In the genomic region with DNA sequence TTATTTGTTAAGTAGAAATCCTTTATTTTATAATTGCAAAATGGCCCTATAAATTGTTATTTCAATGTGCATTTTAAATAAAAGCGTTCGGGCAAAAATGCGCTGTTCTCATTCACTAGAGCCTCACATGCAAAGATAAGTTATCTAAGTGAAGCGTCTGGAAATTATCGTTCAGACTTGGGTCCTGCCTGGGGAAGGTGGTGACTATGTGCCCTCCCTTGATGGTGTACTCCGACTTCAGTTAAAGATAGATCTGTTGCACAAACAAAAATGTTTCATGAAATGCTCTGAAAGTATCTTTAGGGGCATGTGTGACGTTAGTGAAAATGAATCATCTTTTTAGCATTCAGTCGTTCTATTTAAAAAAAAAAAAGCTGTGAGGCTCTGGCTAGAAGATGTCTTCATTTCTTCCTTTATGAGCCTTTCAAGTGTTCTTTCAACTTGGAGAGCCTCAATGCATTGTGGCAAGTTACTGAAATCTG, we compare ENCODE assay signal across 1 cellular context.
TF ChIP-seq lines count a peak whose summit lies in the region.

No MANE protein-coding gene starts in this region.

TF ChIP-seq in K562, 482 proteins besides CTCF, POLR2A, EP300 and RAD21 (continued from another document and continues in another):
- TF ChIP-seq HDAC6 (IDR thresholded peaks at IDR 0.05; ENCODE audit: low read depth, low read length) (no peak), NFIC (IDR thresholded peaks at IDR 0.05) (peak; percentile 44; the same call in 1 of the 2 replicates), CBFA2T3 (IDR thresholded peaks at IDR 0.05) (peak; percentile 91), ATF7 (IDR thresholded peaks at IDR 0.05) (peak; percentile 52; the same call in 1 of the 2 replicates), ZNF274 (IDR thresholded peaks at IDR 0.05; ENCODE audit: borderline replicate concordance, low read depth, low read length) (no peak), TEAD2 (tag; IDR thresholded peaks at IDR 0.05) (no peak), ZSCAN32 (CRISPR knock-in tag; IDR thresholded peaks at IDR 0.05) (no peak), PHF21A (IDR thresholded peaks at IDR 0.05; ENCODE audit: borderline replicate concordance, low read depth) (no peak), GTF2E2 (tag; IDR thresholded peaks at IDR 0.05) (no peak), MTA2 (IDR thresholded peaks at IDR 0.05; ENCODE audit: low read depth) (peak; percentile 69), CC2D1A (IDR thresholded peaks at IDR 0.05) (no peak; the same call in 1 of the 2 replicates), ZNF174 (CRISPR knock-in tag; IDR thresholded peaks at IDR 0.05) (no peak), PRMT5 (CRISPR knock-in tag; IDR thresholded peaks at IDR 0.05) (no peak), MEF2D (tag; conservative IDR thresholded peaks at IDR 0.05; ENCODE audit: low read depth) (no peak), ZKSCAN8 (CRISPR knock-in tag; IDR thresholded peaks at IDR 0.05) (no peak), KDM4B (IDR thresholded peaks at IDR 0.05; ENCODE audit: borderline replicate concordance in 2 of 2, low read depth in 1 of 2) (no peak), BRD4 (IDR thresholded peaks at IDR 0.05) (no peak), ZNF584 (CRISPR knock-in tag; IDR thresholded peaks at IDR 0.05; ENCODE audit: low read depth) (no peak), NFE2 (IDR thresholded peaks at IDR 0.05; ENCODE audit: low read depth) (peak; percentile 38; the same call in 1 of the 2 replicates), ARID2 (IDR thresholded peaks at IDR 0.05) (no peak), RB1 (IDR thresholded peaks at IDR 0.05; ENCODE audit: low read depth) (no peak), CBFA2T2 (conservative IDR thresholded peaks at IDR 0.05) (peak; percentile 83), HNRNPUL1 (IDR thresholded peaks at IDR 0.05; ENCODE audit: low read length) (no peak), ATF1 (CRISPR knock-in tag; IDR thresholded peaks at IDR 0.05) (no peak), ATF1 (tag; IDR thresholded peaks at IDR 0.05) (peak; percentile 38; the same call in 1 of the 2 replicates), ESRRB (CRISPR knock-in tag; IDR thresholded peaks at IDR 0.05; ENCODE audit: borderline replicate concordance) (no peak), CBX1 (IDR thresholded peaks at IDR 0.05; ENCODE audit: low read depth) (no peak), ZNF644 (tag; IDR thresholded peaks at IDR 0.05; ENCODE audit: low read depth) (0 out of 2 replicates have a peak, but pooled peaks have one; percentile 55), SIN3B (IDR thresholded peaks at IDR 0.05; ENCODE audit: low read depth) (no peak)
- TF ChIP-seq, protein P1, sequence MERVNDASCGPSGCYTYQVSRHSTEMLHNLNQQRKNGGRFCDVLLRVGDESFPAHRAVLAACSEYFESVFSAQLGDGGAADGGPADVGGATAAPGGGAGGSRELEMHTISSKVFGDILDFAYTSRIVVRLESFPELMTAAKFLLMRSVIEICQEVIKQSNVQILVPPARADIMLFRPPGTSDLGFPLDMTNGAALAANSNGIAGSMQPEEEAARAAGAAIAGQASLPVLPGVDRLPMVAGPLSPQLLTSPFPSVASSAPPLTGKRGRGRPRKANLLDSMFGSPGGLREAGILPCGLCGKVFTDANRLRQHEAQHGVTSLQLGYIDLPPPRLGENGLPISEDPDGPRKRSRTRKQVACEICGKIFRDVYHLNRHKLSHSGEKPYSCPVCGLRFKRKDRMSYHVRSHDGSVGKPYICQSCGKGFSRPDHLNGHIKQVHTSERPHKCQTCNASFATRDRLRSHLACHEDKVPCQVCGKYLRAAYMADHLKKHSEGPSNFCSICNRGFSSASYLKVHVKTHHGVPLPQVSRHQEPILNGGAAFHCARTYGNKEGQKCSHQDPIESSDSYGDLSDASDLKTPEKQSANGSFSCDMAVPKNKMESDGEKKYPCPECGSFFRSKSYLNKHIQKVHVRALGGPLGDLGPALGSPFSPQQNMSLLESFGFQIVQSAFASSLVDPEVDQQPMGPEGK (CRISPR knock-in tag; IDR thresholded peaks at IDR 0.05; ENCODE audit: borderline replicate concordance): no peak
- TF ChIP-seq, protein P2, sequence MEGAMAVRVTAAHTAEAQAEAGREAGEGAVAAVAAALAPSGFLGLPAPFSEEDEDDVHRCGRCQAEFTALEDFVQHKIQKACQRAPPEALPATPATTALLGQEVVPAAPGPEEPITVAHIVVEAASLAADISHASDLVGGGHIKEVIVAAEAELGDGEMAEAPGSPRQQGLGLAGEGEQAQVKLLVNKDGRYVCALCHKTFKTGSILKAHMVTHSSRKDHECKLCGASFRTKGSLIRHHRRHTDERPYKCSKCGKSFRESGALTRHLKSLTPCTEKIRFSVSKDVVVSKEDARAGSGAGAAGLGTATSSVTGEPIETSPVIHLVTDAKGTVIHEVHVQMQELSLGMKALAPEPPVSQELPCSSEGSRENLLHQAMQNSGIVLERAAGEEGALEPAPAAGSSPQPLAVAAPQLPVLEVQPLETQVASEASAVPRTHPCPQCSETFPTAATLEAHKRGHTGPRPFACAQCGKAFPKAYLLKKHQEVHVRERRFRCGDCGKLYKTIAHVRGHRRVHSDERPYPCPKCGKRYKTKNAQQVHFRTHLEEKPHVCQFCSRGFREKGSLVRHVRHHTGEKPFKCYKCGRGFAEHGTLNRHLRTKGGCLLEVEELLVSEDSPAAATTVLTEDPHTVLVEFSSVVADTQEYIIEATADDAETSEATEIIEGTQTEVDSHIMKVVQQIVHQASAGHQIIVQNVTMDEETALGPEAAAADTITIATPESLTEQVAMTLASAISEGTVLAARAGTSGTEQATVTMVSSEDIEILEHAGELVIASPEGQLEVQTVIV (CRISPR knock-in tag; IDR thresholded peaks at IDR 0.05; ENCODE audit: borderline replicate concordance): no peak
- TF ChIP-seq, protein P3, sequence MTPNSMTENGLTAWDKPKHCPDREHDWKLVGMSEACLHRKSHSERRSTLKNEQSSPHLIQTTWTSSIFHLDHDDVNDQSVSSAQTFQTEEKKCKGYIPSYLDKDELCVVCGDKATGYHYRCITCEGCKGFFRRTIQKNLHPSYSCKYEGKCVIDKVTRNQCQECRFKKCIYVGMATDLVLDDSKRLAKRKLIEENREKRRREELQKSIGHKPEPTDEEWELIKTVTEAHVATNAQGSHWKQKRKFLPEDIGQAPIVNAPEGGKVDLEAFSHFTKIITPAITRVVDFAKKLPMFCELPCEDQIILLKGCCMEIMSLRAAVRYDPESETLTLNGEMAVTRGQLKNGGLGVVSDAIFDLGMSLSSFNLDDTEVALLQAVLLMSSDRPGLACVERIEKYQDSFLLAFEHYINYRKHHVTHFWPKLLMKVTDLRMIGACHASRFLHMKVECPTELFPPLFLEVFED (CRISPR knock-in tag; conservative IDR thresholded peaks at IDR 0.05): no peak
- TF ChIP-seq, protein P4, sequence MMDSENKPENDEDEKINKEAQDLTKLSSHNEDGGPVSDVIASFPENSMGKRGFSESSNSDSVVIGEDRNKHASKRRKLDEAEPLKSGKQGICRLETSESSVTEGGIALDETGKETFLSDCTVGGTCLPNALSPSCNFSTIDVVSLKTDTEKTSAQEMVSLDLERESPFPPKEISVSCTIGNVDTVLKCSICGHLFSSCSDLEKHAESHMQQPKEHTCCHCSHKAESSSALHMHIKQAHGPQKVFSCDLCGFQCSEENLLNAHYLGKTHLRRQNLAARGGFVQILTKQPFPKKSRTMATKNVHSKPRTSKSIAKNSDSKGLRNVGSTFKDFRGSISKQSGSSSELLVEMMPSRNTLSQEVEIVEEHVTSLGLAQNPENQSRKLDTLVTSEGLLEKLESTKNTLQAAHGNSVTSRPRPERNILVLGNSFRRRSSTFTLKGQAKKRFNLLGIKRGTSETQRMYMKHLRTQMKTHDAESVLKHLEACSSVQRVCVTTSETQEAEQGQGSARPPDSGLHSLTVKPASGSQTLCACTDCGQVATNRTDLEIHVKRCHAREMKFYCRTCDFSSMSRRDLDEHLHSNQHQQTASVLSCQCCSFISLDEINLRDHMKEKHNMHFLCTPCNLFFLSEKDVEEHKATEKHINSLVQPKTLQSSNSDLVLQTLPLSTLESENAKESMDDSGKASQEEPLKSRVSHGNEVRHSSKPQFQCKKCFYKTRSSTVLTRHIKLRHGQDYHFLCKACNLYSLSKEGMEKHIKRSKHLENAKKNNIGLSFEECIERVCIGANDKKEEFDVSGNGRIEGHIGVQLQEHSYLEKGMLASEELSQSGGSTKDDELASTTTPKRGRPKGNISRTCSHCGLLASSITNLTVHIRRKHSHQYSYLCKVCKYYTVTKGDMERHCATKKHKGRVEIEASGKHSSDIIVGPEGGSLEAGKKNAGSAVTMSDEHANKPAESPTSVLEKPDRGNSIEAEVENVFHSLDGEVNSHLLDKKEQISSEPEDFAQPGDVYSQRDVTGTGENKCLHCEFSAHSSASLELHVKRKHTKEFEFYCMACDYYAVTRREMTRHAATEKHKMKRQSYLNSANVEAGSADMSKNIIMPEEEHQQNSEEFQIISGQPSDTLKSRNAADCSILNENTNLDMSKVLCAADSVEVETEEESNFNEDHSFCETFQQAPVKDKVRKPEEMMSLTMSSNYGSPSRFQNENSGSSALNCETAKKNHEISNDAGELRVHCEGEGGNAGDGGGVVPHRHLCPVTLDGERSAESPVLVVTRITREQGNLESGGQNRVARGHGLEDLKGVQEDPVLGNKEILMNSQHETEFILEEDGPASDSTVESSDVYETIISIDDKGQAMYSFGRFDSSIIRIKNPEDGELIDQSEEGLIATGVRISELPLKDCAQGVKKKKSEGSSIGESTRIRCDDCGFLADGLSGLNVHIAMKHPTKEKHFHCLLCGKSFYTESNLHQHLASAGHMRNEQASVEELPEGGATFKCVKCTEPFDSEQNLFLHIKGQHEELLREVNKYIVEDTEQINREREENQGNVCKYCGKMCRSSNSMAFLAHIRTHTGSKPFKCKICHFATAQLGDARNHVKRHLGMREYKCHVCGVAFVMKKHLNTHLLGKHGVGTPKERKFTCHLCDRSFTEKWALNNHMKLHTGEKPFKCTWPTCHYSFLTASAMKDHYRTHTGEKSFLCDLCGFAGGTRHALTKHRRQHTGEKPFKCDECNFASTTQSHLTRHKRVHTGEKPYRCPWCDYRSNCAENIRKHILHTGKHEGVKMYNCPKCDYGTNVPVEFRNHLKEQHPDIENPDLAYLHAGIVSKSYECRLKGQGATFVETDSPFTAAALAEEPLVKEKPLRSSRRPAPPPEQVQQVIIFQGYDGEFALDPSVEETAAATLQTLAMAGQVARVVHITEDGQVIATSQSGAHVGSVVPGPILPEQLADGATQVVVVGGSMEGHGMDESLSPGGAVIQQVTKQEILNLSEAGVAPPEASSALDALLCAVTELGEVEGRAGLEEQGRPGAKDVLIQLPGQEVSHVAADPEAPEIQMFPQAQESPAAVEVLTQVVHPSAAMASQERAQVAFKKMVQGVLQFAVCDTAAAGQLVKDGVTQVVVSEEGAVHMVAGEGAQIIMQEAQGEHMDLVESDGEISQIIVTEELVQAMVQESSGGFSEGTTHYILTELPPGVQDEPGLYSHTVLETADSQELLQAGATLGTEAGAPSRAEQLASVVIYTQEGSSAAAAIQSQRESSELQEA (IDR thresholded peaks at IDR 0.05; ENCODE audit: low read depth): no peak
- TF ChIP-seq, protein P5, sequence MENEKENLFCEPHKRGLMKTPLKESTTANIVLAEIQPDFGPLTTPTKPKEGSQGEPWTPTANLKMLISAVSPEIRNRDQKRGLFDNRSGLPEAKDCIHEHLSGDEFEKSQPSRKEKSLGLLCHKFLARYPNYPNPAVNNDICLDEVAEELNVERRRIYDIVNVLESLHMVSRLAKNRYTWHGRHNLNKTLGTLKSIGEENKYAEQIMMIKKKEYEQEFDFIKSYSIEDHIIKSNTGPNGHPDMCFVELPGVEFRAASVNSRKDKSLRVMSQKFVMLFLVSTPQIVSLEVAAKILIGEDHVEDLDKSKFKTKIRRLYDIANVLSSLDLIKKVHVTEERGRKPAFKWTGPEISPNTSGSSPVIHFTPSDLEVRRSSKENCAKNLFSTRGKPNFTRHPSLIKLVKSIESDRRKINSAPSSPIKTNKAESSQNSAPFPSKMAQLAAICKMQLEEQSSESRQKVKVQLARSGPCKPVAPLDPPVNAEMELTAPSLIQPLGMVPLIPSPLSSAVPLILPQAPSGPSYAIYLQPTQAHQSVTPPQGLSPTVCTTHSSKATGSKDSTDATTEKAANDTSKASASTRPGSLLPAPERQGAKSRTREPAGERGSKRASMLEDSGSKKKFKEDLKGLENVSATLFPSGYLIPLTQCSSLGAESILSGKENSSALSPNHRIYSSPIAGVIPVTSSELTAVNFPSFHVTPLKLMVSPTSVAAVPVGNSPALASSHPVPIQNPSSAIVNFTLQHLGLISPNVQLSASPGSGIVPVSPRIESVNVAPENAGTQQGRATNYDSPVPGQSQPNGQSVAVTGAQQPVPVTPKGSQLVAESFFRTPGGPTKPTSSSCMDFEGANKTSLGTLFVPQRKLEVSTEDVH (IDR thresholded peaks at IDR 0.05; ENCODE audit: low read depth, partially characterized antibody): no peak
- TF ChIP-seq, protein P6, sequence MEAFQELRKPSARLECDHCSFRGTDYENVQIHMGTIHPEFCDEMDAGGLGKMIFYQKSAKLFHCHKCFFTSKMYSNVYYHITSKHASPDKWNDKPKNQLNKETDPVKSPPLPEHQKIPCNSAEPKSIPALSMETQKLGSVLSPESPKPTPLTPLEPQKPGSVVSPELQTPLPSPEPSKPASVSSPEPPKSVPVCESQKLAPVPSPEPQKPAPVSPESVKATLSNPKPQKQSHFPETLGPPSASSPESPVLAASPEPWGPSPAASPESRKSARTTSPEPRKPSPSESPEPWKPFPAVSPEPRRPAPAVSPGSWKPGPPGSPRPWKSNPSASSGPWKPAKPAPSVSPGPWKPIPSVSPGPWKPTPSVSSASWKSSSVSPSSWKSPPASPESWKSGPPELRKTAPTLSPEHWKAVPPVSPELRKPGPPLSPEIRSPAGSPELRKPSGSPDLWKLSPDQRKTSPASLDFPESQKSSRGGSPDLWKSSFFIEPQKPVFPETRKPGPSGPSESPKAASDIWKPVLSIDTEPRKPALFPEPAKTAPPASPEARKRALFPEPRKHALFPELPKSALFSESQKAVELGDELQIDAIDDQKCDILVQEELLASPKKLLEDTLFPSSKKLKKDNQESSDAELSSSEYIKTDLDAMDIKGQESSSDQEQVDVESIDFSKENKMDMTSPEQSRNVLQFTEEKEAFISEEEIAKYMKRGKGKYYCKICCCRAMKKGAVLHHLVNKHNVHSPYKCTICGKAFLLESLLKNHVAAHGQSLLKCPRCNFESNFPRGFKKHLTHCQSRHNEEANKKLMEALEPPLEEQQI (IDR thresholded peaks at IDR 0.05): no peak
- TF ChIP-seq, protein P7, sequence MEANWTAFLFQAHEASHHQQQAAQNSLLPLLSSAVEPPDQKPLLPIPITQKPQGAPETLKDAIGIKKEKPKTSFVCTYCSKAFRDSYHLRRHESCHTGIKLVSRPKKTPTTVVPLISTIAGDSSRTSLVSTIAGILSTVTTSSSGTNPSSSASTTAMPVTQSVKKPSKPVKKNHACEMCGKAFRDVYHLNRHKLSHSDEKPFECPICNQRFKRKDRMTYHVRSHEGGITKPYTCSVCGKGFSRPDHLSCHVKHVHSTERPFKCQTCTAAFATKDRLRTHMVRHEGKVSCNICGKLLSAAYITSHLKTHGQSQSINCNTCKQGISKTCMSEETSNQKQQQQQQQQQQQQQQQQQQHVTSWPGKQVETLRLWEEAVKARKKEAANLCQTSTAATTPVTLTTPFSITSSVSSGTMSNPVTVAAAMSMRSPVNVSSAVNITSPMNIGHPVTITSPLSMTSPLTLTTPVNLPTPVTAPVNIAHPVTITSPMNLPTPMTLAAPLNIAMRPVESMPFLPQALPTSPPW (CRISPR knock-in tag; IDR thresholded peaks at IDR 0.05): peak; percentile 63
